In the genomic region with DNA sequence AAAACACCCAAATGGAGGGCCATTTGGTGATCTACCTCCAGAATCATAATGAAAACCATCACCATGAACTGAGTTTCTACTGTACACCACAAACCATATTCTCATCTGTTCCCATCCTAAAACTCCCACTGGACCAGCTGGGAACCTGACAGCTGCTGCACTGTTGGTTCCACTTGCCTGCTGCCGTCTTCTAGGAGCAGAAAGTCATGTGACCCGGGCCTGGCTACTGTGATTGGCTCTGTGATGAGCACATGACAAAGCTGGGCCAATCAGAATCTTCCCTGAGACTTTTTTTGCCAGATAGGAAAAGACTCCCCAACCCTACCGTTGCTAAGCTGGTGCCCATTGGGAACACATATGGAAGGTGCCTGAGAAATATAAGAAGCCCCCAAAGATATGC, we compare ENCODE assay signal across 22 cellular contexts.
DNase-seq lines count a peak whose midpoint lies in the region; ATAC-seq and TF ChIP-seq lines count a peak whose summit lies in the region.
"Had no signal": no experiment of that assay in that cellular context is flagged by ENCODE, and none has a peak within 500 bp of the region (broad histone marks: within the 10 kb centered on the region; RNA-seq: fewer than 3 reads in every experiment).

No MANE protein-coding gene starts in this region.

- no peaks in the 10 kb centered on the region for H3K79me2 ChIP-seq in smooth muscle cell (ENCODE audit: low read depth)

- TF ChIP-seq CTCF in WTC11 (IDR thresholded peaks at IDR 0.05): no peak
- no peak for TF ChIP-seq CTCF in smooth muscle cell (IDR thresholded peaks at IDR 0.05; ENCODE audit: borderline replicate concordance, insufficient read depth, poor library complexity, severe bottlenecking)

- 94% methylated on average over 3 of the region's 3 CpGs for WGBS in smooth muscle cell (ENCODE audit: low lambda C conversion rate)

- no peak overlapping the region for H3K4me3 ChIP-seq in smooth muscle cell

- H2AFZ ChIP-seq in smooth muscle cell (ENCODE audit: low read depth): no peak overlapping the region

- TF ChIP-seq RAD21 in Ishikawa (IDR thresholded peaks at IDR 0.05; ENCODE audit: low read depth): no peak

- H4K20me1 ChIP-seq in smooth muscle cell (ENCODE audit: low read depth): peaks cover 7% of the 10 kb centered on the region

- no peaks in the 10 kb centered on the region for H3F3A ChIP-seq in smooth muscle cell (ENCODE audit: low read depth)

- no peaks in the 10 kb centered on the region for H3K36me3 Mint-ChIP-seq in activated naive CD4-positive, alpha-beta T cell treated with anti-CD3 and anti-CD28 coated beads, Interleukin-2, amount 50 U/mL, for 24 hours
- no peaks in the 10 kb centered on the region for H3K36me3 Mint-ChIP-seq in WTC11
- no peaks in the 10 kb centered on the region for H3K36me3 Mint-ChIP-seq in stimulated activated effector memory CD8-positive, alpha-beta T cell treated with anti-CD3 and anti-CD28 coated beads, Interleukin-12 subunit alpha, Interleukin-12 subunit beta, amount 100 ng/mL, for 72 hours

- no peak for ATAC-seq in WTC11
- ATAC-seq in GM21381 (IDR thresholded peaks at IDR 0.05; ENCODE audit: unreplicated experiment): no peak
- ATAC-seq in stimulated activated effector memory CD8-positive, alpha-beta T cell treated with anti-CD3 and anti-CD28 coated beads, Interleukin-12 subunit alpha, Interleukin-12 subunit beta, amount 100 ng/mL, for 72 hours: no peak

- no peaks in the 10 kb centered on the region for H3K27me3 ChIP-seq in smooth muscle cell (ENCODE audit: low read depth)

- no peaks in the 10 kb centered on the region for H3K27me3 Mint-ChIP-seq in activated naive CD4-positive, alpha-beta T cell treated with anti-CD3 and anti-CD28 coated beads, Interleukin-2, amount 50 U/mL, for 24 hours
- H3K27me3 Mint-ChIP-seq in WTC11 (ENCODE audit: low read depth): no peaks in the 10 kb centered on the region

- H3K9ac ChIP-seq in smooth muscle cell (ENCODE audit: low read depth): no peak overlapping the region

- H3K4me3 Mint-ChIP-seq in activated naive CD4-positive, alpha-beta T cell treated with anti-CD3 and anti-CD28 coated beads, Interleukin-2, amount 50 U/mL, for 24 hours: no peak overlapping the region
- no peak overlapping the region for H3K4me3 Mint-ChIP-seq in WTC11
- H3K4me3 Mint-ChIP-seq in stimulated activated effector memory CD8-positive, alpha-beta T cell treated with anti-CD3 and anti-CD28 coated beads, Interleukin-12 subunit alpha, Interleukin-12 subunit beta, amount 100 ng/mL, for 72 hours: no peak overlapping the region
- H3K4me3 Mint-ChIP-seq: H9; T-helper 2 cell treated with Interferon-gamma antibody and Interleukin-4, amounts not matched to agents 5 μg/mL and 100 μg/mL, for 36 hours had no signal

- H3K9me3 ChIP-seq in smooth muscle cell (replicated peaks; ENCODE audit: low read depth): no peaks in the 10 kb centered on the region

- TF ChIP-seq EP300 in Ishikawa (IDR thresholded peaks at IDR 0.05; ENCODE audit: borderline replicate concordance): no peak

- no peak overlapping the region for H3K4me2 ChIP-seq in smooth muscle cell

- H3K27ac ChIP-seq in smooth muscle cell (ENCODE audit: low read depth): peak overlapping the region; percentile 85
- H3K27ac ChIP-seq: HL-60 had no signal

- H3K27ac Mint-ChIP-seq in activated naive CD4-positive, alpha-beta T cell treated with anti-CD3 and anti-CD28 coated beads, Interleukin-2, amount 50 U/mL, for 24 hours: peak overlapping the region; percentile 82
- no peak overlapping the region for H3K27ac Mint-ChIP-seq in WTC11
- no peak overlapping the region for H3K27ac Mint-ChIP-seq in stimulated activated effector memory CD8-positive, alpha-beta T cell treated with anti-CD3 and anti-CD28 coated beads, Interleukin-12 subunit alpha, Interleukin-12 subunit beta, amount 100 ng/mL, for 72 hours
- H3K27ac Mint-ChIP-seq: H9; T-helper 2 cell treated with Interferon-gamma antibody and Interleukin-4, amounts not matched to agents 5 μg/mL and 100 μg/mL, for 36 hours had no signal

- H3K4me1 ChIP-seq in smooth muscle cell (ENCODE audit: low read depth): no peaks in the 10 kb centered on the region

- H3K9me3 Mint-ChIP-seq in activated naive CD4-positive, alpha-beta T cell treated with anti-CD3 and anti-CD28 coated beads, Interleukin-2, amount 50 U/mL, for 24 hours: no peaks in the 10 kb centered on the region
- peaks cover 7% of the 10 kb centered on the region for H3K9me3 Mint-ChIP-seq in WTC11
- no peaks in the 10 kb centered on the region for H3K9me3 Mint-ChIP-seq in stimulated activated effector memory CD8-positive, alpha-beta T cell treated with anti-CD3 and anti-CD28 coated beads, Interleukin-12 subunit alpha, Interleukin-12 subunit beta, amount 100 ng/mL, for 72 hours
- H3K9me3 Mint-ChIP-seq: H9 had no signal

- no peaks in the 10 kb centered on the region for H3K36me3 ChIP-seq in smooth muscle cell (ENCODE audit: low read depth)

- DNase-seq in activated naive CD4-positive, alpha-beta T cell treated with Interleukin-2 at 50 U/mL for 16 hours: no peak
- no peak for DNase-seq in WTC11 (ENCODE audit: low spot score)
- no peak for DNase-seq in smooth muscle cell (lab: John Stamatoyannopoulos, UW; ENCODE audit: unreplicated experiment)
- no peak for DNase-seq in NOMO-1 (lab: John Stamatoyannopoulos, UW; ENCODE audit: unreplicated experiment in 2 of 2)
- no peak for DNase-seq in stimulated activated effector memory CD8-positive, alpha-beta T cell treated with anti-CD3 and anti-CD28 coated beads, Interleukin-12 subunit alpha, Interleukin-12 subunit beta, amount 100 ng/mL, for 72 hours (ENCODE audit: low spot score in 2 of 2)
- DNase-seq: COR-L47; H9; KBM-7; NCI-H1092; NCI-H146; NCI-H2081; NCI-H226; NCI-H526; NK-92 treated with Interleukin-12 subunit alpha and Interleukin-12 subunit beta, amount 100 ng/mL, for 24 hours; RPMI8226; SIG-M5; SW 1271 had no signal

- CTCF ChIA-PET in WTC11 (lab: Charles Lee): no interaction called here

- H3K4me1 Mint-ChIP-seq in activated naive CD4-positive, alpha-beta T cell treated with anti-CD3 and anti-CD28 coated beads, Interleukin-2, amount 50 U/mL, for 24 hours: no peaks in the 10 kb centered on the region
- no peaks in the 10 kb centered on the region for H3K4me1 Mint-ChIP-seq in WTC11
- H3K4me1 Mint-ChIP-seq in stimulated activated effector memory CD8-positive, alpha-beta T cell treated with anti-CD3 and anti-CD28 coated beads, Interleukin-12 subunit alpha, Interleukin-12 subunit beta, amount 100 ng/mL, for 72 hours: no peaks in the 10 kb centered on the region

- POLR2A ChIA-PET in WTC11 (lab: Charles Lee): no interaction called here

TF ChIP-seq in Ishikawa, 13 proteins besides CTCF, POLR2A, EP300 and RAD21 (continues in another document):
- no peak for TF ChIP-seq FOXM1 (IDR thresholded peaks at IDR 0.05; ENCODE audit: borderline replicate concordance, low read depth)
- TF ChIP-seq, protein P1, sequence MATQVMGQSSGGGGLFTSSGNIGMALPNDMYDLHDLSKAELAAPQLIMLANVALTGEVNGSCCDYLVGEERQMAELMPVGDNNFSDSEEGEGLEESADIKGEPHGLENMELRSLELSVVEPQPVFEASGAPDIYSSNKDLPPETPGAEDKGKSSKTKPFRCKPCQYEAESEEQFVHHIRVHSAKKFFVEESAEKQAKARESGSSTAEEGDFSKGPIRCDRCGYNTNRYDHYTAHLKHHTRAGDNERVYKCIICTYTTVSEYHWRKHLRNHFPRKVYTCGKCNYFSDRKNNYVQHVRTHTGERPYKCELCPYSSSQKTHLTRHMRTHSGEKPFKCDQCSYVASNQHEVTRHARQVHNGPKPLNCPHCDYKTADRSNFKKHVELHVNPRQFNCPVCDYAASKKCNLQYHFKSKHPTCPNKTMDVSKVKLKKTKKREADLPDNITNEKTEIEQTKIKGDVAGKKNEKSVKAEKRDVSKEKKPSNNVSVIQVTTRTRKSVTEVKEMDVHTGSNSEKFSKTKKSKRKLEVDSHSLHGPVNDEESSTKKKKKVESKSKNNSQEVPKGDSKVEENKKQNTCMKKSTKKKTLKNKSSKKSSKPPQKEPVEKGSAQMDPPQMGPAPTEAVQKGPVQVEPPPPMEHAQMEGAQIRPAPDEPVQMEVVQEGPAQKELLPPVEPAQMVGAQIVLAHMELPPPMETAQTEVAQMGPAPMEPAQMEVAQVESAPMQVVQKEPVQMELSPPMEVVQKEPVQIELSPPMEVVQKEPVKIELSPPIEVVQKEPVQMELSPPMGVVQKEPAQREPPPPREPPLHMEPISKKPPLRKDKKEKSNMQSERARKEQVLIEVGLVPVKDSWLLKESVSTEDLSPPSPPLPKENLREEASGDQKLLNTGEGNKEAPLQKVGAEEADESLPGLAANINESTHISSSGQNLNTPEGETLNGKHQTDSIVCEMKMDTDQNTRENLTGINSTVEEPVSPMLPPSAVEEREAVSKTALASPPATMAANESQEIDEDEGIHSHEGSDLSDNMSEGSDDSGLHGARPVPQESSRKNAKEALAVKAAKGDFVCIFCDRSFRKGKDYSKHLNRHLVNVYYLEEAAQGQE (IDR thresholded peaks at IDR 0.05; ENCODE audit: low read depth): no peak
- no peak for TF ChIP-seq EGR1 (IDR thresholded peaks at IDR 0.05)

TF ChIP-seq in WTC11, 78 proteins besides CTCF, POLR2A, EP300 and RAD21:
- TF ChIP-seq, protein P2, sequence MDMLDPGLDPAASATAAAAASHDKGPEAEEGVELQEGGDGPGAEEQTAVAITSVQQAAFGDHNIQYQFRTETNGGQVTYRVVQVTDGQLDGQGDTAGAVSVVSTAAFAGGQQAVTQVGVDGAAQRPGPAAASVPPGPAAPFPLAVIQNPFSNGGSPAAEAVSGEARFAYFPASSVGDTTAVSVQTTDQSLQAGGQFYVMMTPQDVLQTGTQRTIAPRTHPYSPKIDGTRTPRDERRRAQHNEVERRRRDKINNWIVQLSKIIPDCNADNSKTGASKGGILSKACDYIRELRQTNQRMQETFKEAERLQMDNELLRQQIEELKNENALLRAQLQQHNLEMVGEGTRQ (CRISPR knock-in tag; IDR thresholded peaks at IDR 0.05): peak; percentile 68
- TF ChIP-seq, protein P3, sequence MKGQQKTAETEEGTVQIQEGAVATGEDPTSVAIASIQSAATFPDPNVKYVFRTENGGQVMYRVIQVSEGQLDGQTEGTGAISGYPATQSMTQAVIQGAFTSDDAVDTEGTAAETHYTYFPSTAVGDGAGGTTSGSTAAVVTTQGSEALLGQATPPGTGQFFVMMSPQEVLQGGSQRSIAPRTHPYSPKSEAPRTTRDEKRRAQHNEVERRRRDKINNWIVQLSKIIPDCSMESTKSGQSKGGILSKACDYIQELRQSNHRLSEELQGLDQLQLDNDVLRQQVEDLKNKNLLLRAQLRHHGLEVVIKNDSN (CRISPR knock-in tag; IDR thresholded peaks at IDR 0.05): peak; percentile 37; the same call in 1 of the 2 replicates
- TF ChIP-seq SMAD4 (CRISPR knock-in tag; IDR thresholded peaks at IDR 0.05): no peak
